In genomic region chr4:173014113-173014558, GRCh38 we compare ENCODE assay signal across 9 cellular contexts.
DNase-seq lines count a peak whose midpoint lies in the region; ATAC-seq, FAIRE-seq and TF ChIP-seq lines count a peak whose summit lies in the region.
"Had no signal": no experiment of that assay in that cellular context is flagged by ENCODE, and none has a peak within 500 bp of the region (broad histone marks: within the 10 kb centered on the region; RNA-seq: fewer than 3 reads in every experiment).

No MANE protein-coding gene starts in this region.

- no peak overlapping the region for H4K8ac ChIP-seq in IMR-90 (ENCODE audit: low read depth in 2 of 2, low read length in 2 of 2)

- TF ChIP-seq CTCF in IMR-90 (conservative IDR thresholded peaks at IDR 0.05; ENCODE audit: low read depth, low read length) (peak; percentile 29; the same call in 1 of the 2 replicates), GM12878 (IDR thresholded peaks at IDR 0.05 in 2 of 3, conservative IDR thresholded peaks at IDR 0.05 in 1 of 3; ENCODE audit: control insufficient read depth in 2 of 3, extremely low read depth in 1 of 3, insufficient read depth in 1 of 3, low read depth in 3 of 3, low read length in 3 of 3) (no peak)

- H3K27ac ChIP-seq in IMR-90 (ENCODE audit: insufficient read depth, low read length) (no peak overlapping the region), GM12878 (ENCODE audit: control insufficient read depth, insufficient read depth) (no peak overlapping the region)
- H3K27ac ChIP-seq: HL-60 had no signal

- H3K79me1 ChIP-seq in IMR-90 (ENCODE audit: low read depth in 1 of 2, low read length in 2 of 2), result no peaks in the 10 kb centered on the region

- POLR2A ChIA-PET in IMR-90 (lab: Charles Lee; ENCODE audit: unreplicated experiment) (no interaction called here), GM12878 (lab: Charles Lee) (interaction anchor here (1.0 kb wide), 1 partner anchor 243 kb away, joined by 3 read pairs; no protein-coding TSS in a partner anchor)

- no peak overlapping the region for H3K14ac ChIP-seq in IMR-90 (replicated peaks; ENCODE audit: low read depth, low read length)

- no peak overlapping the region for H3K4me2 ChIP-seq in IMR-90 (ENCODE audit: low read depth, low read length)
- H3K4me2 ChIP-seq in GM12878 (ENCODE audit: control insufficient read depth, insufficient read depth), result no peak overlapping the region

- no peak overlapping the region for H2AK5ac ChIP-seq in IMR-90 (ENCODE audit: low read depth, low read length)

- H4K91ac ChIP-seq in IMR-90 (ENCODE audit: insufficient read depth, low read depth, low read length), result no peak overlapping the region

- no peaks in the 10 kb centered on the region for H3K79me2 ChIP-seq in GM12878 (ENCODE audit: control insufficient read depth, insufficient read depth, low read length)

- BruUV-seq in IMR-90 (replicated peaks; lab: Mats Ljungman, UMichigan) (no TSS peak), GM12878 (replicated peaks; lab: Mats Ljungman, UMichigan) (no TSS peak)

- H3K9ac ChIP-seq in IMR-90 (ENCODE audit: low read depth, low read length) (no peak overlapping the region), GM12878 (ENCODE audit: control insufficient read depth, insufficient read depth, low read length) (no peak overlapping the region)

- no peak overlapping the region for H2BK15ac ChIP-seq in IMR-90 (ENCODE audit: low read depth, low read length)

- H3K18ac ChIP-seq in IMR-90 (ENCODE audit: low read depth, low read length), result no peak overlapping the region

- H2BK5ac ChIP-seq in IMR-90 (ENCODE audit: low read depth, low read length, poor library complexity, severe bottlenecking), result no peak overlapping the region

- in situ Hi-C loops in IMR-90 (cut with MboI; ENCODE audit: low sequenced_read_pairs), result no loop called here
- in situ Hi-C loops in GM12878 (cut with MboI), result no loop called here

- no peak overlapping the region for H2AK9ac ChIP-seq in IMR-90 (replicated peaks; ENCODE audit: low read depth, low read length, poor library complexity)

- H3K9me3 ChIP-seq in IMR-90 (ENCODE audit: control insufficient read depth, insufficient read depth, low read length) (no peaks in the 10 kb centered on the region), GM12878 (replicated peaks; ENCODE audit: control insufficient read depth, insufficient read depth, low read length) (no peaks in the 10 kb centered on the region)

- peak; percentile 85 for ATAC-seq in IMR-90 (ENCODE audit: low read depth)
- peak; percentile 48; the same call in 2 of the 3 replicates for ATAC-seq in GM12878
- ATAC-seq in GM18909 (IDR thresholded peaks at IDR 0.05; ENCODE audit: poor library complexity, unreplicated experiment), result no peak

- TF ChIP-seq EP300 in GM12878 (IDR thresholded peaks at IDR 0.05; ENCODE audit: borderline replicate concordance in 1 of 2, control insufficient read depth in 1 of 2, low read depth in 2 of 2, low read length in 2 of 2), result no peak

- TF ChIP-seq RAD21 in IMR-90 (IDR thresholded peaks at IDR 0.05; ENCODE audit: low read length), result peak; percentile 27; the same call in 1 of the 2 replicates
- no peak for TF ChIP-seq RAD21 in GM12878 (IDR thresholded peaks at IDR 0.05; ENCODE audit: insufficient read depth, low read depth, low read length)

- H3K9me1 ChIP-seq in IMR-90 (ENCODE audit: insufficient read depth, low read length), result no peaks in the 10 kb centered on the region

- H2AFZ ChIP-seq in IMR-90 (replicated peaks; ENCODE audit: low read length, poor library complexity), result no peak overlapping the region
- no peak overlapping the region for H2AFZ ChIP-seq in GM12878 (ENCODE audit: control insufficient read depth, low read depth, low read length)

- TF ChIP-seq POLR2A in IMR-90 (IDR thresholded peaks at IDR 0.05; ENCODE audit: low read depth, low read length) (no peak), GM12878 (IDR thresholded peaks at IDR 0.05; ENCODE audit: low read depth, low read length) (no peak)

- peaks cover 11% of the 10 kb centered on the region for H3K27me3 ChIP-seq in IMR-90 (ENCODE audit: control insufficient read depth, insufficient read depth, low read length)
- no peaks in the 10 kb centered on the region for H3K27me3 ChIP-seq in GM12878 (replicated peaks in 1 of 2; ENCODE audit: control insufficient read depth in 2 of 2, insufficient read depth in 2 of 2, low read length in 1 of 2)

- H3K4me3 ChIP-seq in IMR-90 (ENCODE audit: insufficient read depth, low read depth, low read length), result no peak overlapping the region
- no peak overlapping the region for H3K4me3 ChIP-seq in GM12878

- peak; percentile 23 for DNase-seq in Ammon's horn (ENCODE audit: low spot score)
- peak; percentile 85 for DNase-seq in IMR-90
- no peak for DNase-seq in GM12878 (ENCODE audit: low read depth, low spot score)
- DNase-seq in iPS-NIHi11 (ENCODE audit: low spot score), result peak; percentile 81
- no peak for DNase-seq in pons (ENCODE audit: low spot score)
- DNase-seq in HuH-7.5 (ENCODE audit: low spot score), result no peak
- DNase-seq in ureter (ENCODE audit: low spot score), result no peak

- H2BK120ac ChIP-seq in IMR-90 (ENCODE audit: low read depth, low read length), result no peak overlapping the region

- SMC1A ChIA-PET in GM12878 (lab: Charles Lee; ENCODE audit: uncharacterized antibody, unreplicated experiment), result interaction anchor here (0.7 to 4.7 kb wide), 48 partner anchors 10 to 474 kb away, joined by 3 to 99 read pairs (median 5); partner anchors contain the start of genes GALNT7 and HMGB2

- RAD21 ChIA-PET in GM12878 (lab: Charles Lee; ENCODE audit: unreplicated experiment), result interaction anchor here (0.7 to 2.3 kb wide), 34 partner anchors 10 to 406 kb away, joined by 3 to 98 read pairs (median 6); partner anchors contain the start of gene GALNT7

- no peak overlapping the region for H3K23ac ChIP-seq in IMR-90 (ENCODE audit: low read depth, low read length)

- peaks cover under 1% of the 10 kb centered on the region; the same call in 1 of the 2 replicates for H3K4me1 ChIP-seq in IMR-90 (ENCODE audit: control insufficient read depth, insufficient read depth, low read length)
- no peaks in the 10 kb centered on the region for H3K4me1 ChIP-seq in GM12878 (ENCODE audit: control insufficient read depth, insufficient read depth, low read length)

- dilution Hi-C loops in IMR-90 (cut with HindIII; ENCODE audit: low sequenced_read_pairs, unreplicated experiment), result loop anchor here (25.0 kb wide), 1 partner anchor 248 kb away; no protein-coding TSS in a partner anchor

- CTCF ChIA-PET in IMR-90 (lab: Yijun Ruan, JAX), result interaction anchor here (0.6 to 2.5 kb wide), 26 partner anchors 9 to 1132 kb away, joined by 3 to 26 read pairs (median 4); no protein-coding TSS in a partner anchor
- CTCF ChIA-PET in GM12878 (lab: Yijun Ruan, JAX), result interaction anchor here (0.6 to 4.9 kb wide), 65 partner anchors 9 to 1106 kb away, joined by 3 to 175 read pairs (median 6); partner anchors contain the start of gene GALNT7

- WGBS in IMR-90 (ENCODE audit: extremely low coverage in 2 of 2, insufficient read length in 1 of 2), 2 experiments, result no CpG with 5 or more reads among the region's 4 CpGs
- 44% methylated on average over 4 of the region's 4 CpGs for WGBS in GM12878 (ENCODE audit: insufficient coverage, insufficient replicate concordance, low lambda C conversion rate, missing lambda C conversion rate)

- H3K56ac ChIP-seq in IMR-90 (ENCODE audit: extremely low read depth, insufficient read depth, low read length), result no peak overlapping the region

- no peak overlapping the region for H2BK20ac ChIP-seq in IMR-90 (ENCODE audit: low read depth, low read length)

- FAIRE-seq in GM12878 (lab: Jason Lieb, UNC), result no peak

- H3K4ac ChIP-seq in IMR-90 (ENCODE audit: low read depth, low read length), result no peak overlapping the region

- intact Hi-C loops in IMR-90 (cut with micrococcal nuclease), result loop anchor here (1.0 to 5.0 kb wide), 2 partner anchors 153 to 287 kb away; partner anchors contain the start of gene GALNT7
- intact Hi-C loops in GM12878 (cut with micrococcal nuclease; ENCODE audit: unreplicated experiment), result loop anchor here (1.0 kb wide), 1 partner anchor 403 kb away; no protein-coding TSS in a partner anchor

- no peaks in the 10 kb centered on the region for H3K36me3 ChIP-seq in IMR-90 (ENCODE audit: control insufficient read depth, insufficient read depth, low read length)
- H3K36me3 ChIP-seq in GM12878 (ENCODE audit: control insufficient read depth in 2 of 2, insufficient read depth in 2 of 2, low read length in 1 of 2), result no peaks in the 10 kb centered on the region

- H4K5ac ChIP-seq in IMR-90 (ENCODE audit: low read depth, low read length), result no peak overlapping the region

- H4K20me1 ChIP-seq in IMR-90 (ENCODE audit: insufficient read depth, low read length) (no peaks in the 10 kb centered on the region), GM12878 (ENCODE audit: control insufficient read depth, insufficient read depth) (no peaks in the 10 kb centered on the region)

TF ChIP-seq in IMR-90, 13 proteins besides CTCF, POLR2A, EP300 and RAD21 (continues in another document):
- TF ChIP-seq SMC3 (IDR thresholded peaks at IDR 0.05; ENCODE audit: low read depth, low read length), result no peak
- no peak for TF ChIP-seq MAZ (IDR thresholded peaks at IDR 0.05; ENCODE audit: borderline replicate concordance, low read depth, low read length)
- no peak for TF ChIP-seq BHLHE40 (IDR thresholded peaks at IDR 0.05; ENCODE audit: low read depth, low read length)
- TF ChIP-seq MAFK (IDR thresholded peaks at IDR 0.05; ENCODE audit: low read depth, low read length), result peak; percentile 44; the same call in 1 of the 2 replicates
- 0 out of 2 replicates have a peak, but pooled peaks have one; percentile 14 for TF ChIP-seq FOS (IDR thresholded peaks at IDR 0.05; ENCODE audit: low read depth, low read length)

TF ChIP-seq in GM12878, 131 proteins besides CTCF, POLR2A, EP300 and RAD21 (continues in another document):
- TF ChIP-seq CHD2 (IDR thresholded peaks at IDR 0.05; ENCODE audit: borderline replicate concordance, low read depth, low read length) (no peak), IKZF1 (conservative IDR thresholded peaks at IDR 0.05) (no peak), IKZF2 (IDR thresholded peaks at IDR 0.05) (no peak), ESRRA (IDR thresholded peaks at IDR 0.05; ENCODE audit: low read length) (no peak), SKIL (IDR thresholded peaks at IDR 0.05; ENCODE audit: low read depth, poor library complexity, severe bottlenecking) (no peak)

Comparison
In these comparisons a context has a peak if more than half of its experiments do, and no peak if none do; other contexts are left out.
1. DNase-seq: peak in Ammon's horn (single experiment), IMR-90 (single experiment) and iPS-NIHi11 (single experiment); none in GM12878 (single experiment), pons (single experiment), HuH-7.5 (single experiment) and ureter (single experiment).